29 cellular contexts compared by ENCODE assay signal in genomic region chr9:137899551-137900360, GRCh38. TPM values are rescaled to one million over a fixed set of nuclear protein-coding genes. Genes with fewer than 3 reads are reported as not detected.
"Had no signal": no experiment of that assay in that cellular context is flagged by ENCODE, and none has a peak within 500 bp of the region (broad histone marks: within the 10 kb centered on the region; RNA-seq: fewer than 3 reads in every experiment).

No MANE protein-coding gene starts in this region.

- H3K4me3 Mint-ChIP-seq: neural crest cell; T-helper 1 cell treated with Interleukin-12 subunit alpha and Interleukin-12 subunit beta and Interleukin-4 antibody, amounts not matched to agents 30 μg/mL and 1 μg/mL, for 36 hours had no signal

- ATAC-seq: activated CD4-positive, CD25-positive, alpha-beta regulatory T cell treated with anti-CD3 and anti-CD28 coated beads, Interleukin-2, amount 50 U/mL, for 24 hours; left lung had no signal

- H3K9me3 ChIP-seq: left lung, right atrium auricular region, testis, transverse colon, uterus had no signal

- H3K27me3 ChIP-seq: right atrium auricular region, testis, uterus had no signal

- H3K4me1 Mint-ChIP-seq: naive B cell, neural crest cell had no signal

- H3K4me1 ChIP-seq: esophagus squamous epithelium, heart right ventricle, left lung, right atrium auricular region, testis, transverse colon, uterus had no signal

- DNase-seq: activated CD4-positive, alpha-beta T cell treated with anti-CD3 and anti-CD28 coated beads for 48 hours; activated CD4-positive, alpha-beta T cell treated with anti-CD3 and anti-CD28 coated beads, Interleukin-2, amount 50 U/mL, for 48 hours; activated CD8-positive, alpha-beta memory T cell treated with anti-CD3 and anti-CD28 coated beads for 24 hours; activated gamma-delta T cell; activated naive CD4-positive, alpha-beta T cell treated with anti-CD3 and anti-CD28 coated beads, Interleukin-2, amount 50 U/mL, for 16 hours; amniotic stem cell; caudate nucleus; esophagus squamous epithelium; foreskin melanocyte; heart right ventricle; kidney glomerular epithelial cell; left lung; naive B cell; occipital lobe; stimulated activated CD4-positive, alpha-beta T cell treated with anti-CD3 and anti-CD28 coated beads, Interleukin-1b, Interleukin-23, amount 100 ng/mL, for 48 hours; stimulated activated CD4-positive, alpha-beta T cell treated with anti-CD3 and anti-CD28 coated beads, Interleukin-4, amount 100 ng/mL, for 4 hours; stimulated activated CD8-positive, alpha-beta memory T cell treated with anti-CD3 and anti-CD28 coated beads, Interleukin-4, amount 100 ng/mL, for 48 hours; stimulated activated naive CD4-positive, alpha-beta T cell treated with Interleukin-2 at 50 U/mL for 16 hours; T-helper 9 cell; testis; transverse colon; uterus; WERI-Rb-1 had no signal

- H3K4me3 ChIP-seq: esophagus squamous epithelium, heart right ventricle, left lung, right atrium auricular region, smooth muscle cell, testis, transverse colon, uterus had no signal

- H3K27ac Mint-ChIP-seq: naive B cell; T-helper 1 cell treated with Interleukin-12 subunit alpha and Interleukin-12 subunit beta and Interleukin-4 antibody, amounts not matched to agents 30 μg/mL and 1 μg/mL, for 36 hours had no signal

- H3K27ac ChIP-seq: esophagus squamous epithelium, heart right ventricle, left lung, right atrium auricular region, testis, transverse colon, uterus, WERI-Rb-1 had no signal

- H3K36me3 ChIP-seq: esophagus squamous epithelium, heart right ventricle, left lung, right atrium auricular region, transverse colon, uterus, WERI-Rb-1 had no signal

- FAIRE-seq: TTC549 had no signal

- H3K9me3 Mint-ChIP-seq: neural crest cell; T-helper 1 cell treated with Interleukin-12 subunit alpha and Interleukin-12 subunit beta and Interleukin-4 antibody, amounts not matched to agents 30 μg/mL and 1 μg/mL, for 36 hours had no signal

RNA-seq across cellular contexts. Expression of gene CACNA1B, which starts 22.2 kb away (rescaled TPM):
- total RNA-seq: esophagus squamous epithelium had no signal
